ENCODE assay signal across 1 cellular context in the genomic region with DNA sequence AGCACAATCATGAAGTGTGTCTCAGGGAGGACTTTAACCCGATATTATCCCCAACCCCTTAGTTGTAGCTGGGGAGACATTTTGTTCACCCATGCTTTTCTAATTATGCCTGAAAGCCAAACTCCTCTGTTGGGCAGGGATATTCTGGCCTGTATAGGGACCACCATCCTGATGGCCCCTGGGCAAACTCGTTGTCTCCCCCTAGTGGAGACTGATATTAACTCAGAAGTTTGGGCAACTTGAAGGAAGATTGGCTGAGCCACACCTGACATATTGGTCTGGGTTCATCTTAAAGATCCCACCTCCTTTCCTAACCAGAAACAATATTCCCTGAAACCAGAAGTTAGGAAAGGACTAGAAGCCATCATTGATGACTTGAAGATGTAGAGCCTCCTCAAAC.
A peak's percentile ranks its signal among the peaks of the same experiment; 100 is the strongest.
TF ChIP-seq lines count a peak whose summit lies in the region.

No MANE protein-coding gene starts in this region.

TF ChIP-seq in HepG2, 621 proteins besides CTCF, POLR2A, EP300 and RAD21:
- peak; percentile 52 for TF ChIP-seq STAG1 (CRISPR knock-in tag; IDR thresholded peaks at IDR 0.05)
- no peak for TF ChIP-seq FOXA1 (IDR thresholded peaks at IDR 0.05)
- no peak for TF ChIP-seq FOXA1 (CRISPR knock-in tag; IDR thresholded peaks at IDR 0.05)
- TF ChIP-seq ZNF780A (CRISPR knock-in tag; IDR thresholded peaks at IDR 0.05) = no peak
- TF ChIP-seq, protein P1, sequence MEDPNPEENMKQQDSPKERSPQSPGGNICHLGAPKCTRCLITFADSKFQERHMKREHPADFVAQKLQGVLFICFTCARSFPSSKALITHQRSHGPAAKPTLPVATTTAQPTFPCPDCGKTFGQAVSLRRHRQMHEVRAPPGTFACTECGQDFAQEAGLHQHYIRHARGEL (CRISPR knock-in tag; IDR thresholded peaks at IDR 0.05) = peak; percentile 97
- peak; percentile 43; the same call in 1 of the 2 replicates for TF ChIP-seq SMC3 (IDR thresholded peaks at IDR 0.05; ENCODE audit: low read length)
- TF ChIP-seq, protein P2, sequence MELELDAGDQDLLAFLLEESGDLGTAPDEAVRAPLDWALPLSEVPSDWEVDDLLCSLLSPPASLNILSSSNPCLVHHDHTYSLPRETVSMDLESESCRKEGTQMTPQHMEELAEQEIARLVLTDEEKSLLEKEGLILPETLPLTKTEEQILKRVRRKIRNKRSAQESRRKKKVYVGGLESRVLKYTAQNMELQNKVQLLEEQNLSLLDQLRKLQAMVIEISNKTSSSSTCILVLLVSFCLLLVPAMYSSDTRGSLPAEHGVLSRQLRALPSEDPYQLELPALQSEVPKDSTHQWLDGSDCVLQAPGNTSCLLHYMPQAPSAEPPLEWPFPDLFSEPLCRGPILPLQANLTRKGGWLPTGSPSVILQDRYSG (CRISPR knock-in tag; IDR thresholded peaks at IDR 0.05) = no peak
- TF ChIP-seq TFE3 (CRISPR knock-in tag; IDR thresholded peaks at IDR 0.05) = no peak
